Comparison of ENCODE assay signal across 1 cellular context in the genomic region with DNA sequence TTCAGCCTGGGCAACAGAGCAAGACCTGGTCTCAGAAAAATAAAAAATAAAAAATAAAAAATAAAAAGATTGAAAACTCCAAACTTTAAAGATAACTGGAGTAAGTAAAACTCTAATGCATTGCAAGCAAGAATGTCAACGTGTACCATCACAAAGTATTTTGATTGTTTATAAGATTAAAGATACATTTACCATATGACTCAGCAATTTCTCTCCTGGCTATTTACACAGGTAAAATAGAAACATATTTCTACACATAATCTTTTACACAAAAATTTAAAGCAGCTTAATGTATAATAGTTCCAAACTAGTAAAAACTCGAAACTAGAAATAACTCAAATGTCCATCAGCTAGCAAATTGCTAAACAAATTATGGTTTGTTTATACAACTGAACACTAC.
TF ChIP-seq lines count a peak whose summit lies in the region.

No MANE protein-coding gene starts in this region.

TF ChIP-seq in HepG2, 621 proteins besides CTCF, POLR2A, EP300 and RAD21 (continued from another document):
- no peak for TF ChIP-seq ZNF160 (CRISPR knock-in tag; IDR thresholded peaks at IDR 0.05)
- no peak for TF ChIP-seq GATAD1 (CRISPR knock-in tag; IDR thresholded peaks at IDR 0.05)
- TF ChIP-seq NR2C2 (CRISPR knock-in tag; IDR thresholded peaks at IDR 0.05; ENCODE audit: borderline replicate concordance), result no peak
- no peak for TF ChIP-seq ZFAT (CRISPR knock-in tag; conservative IDR thresholded peaks at IDR 0.05)
- TF ChIP-seq MAFF (IDR thresholded peaks at IDR 0.05; ENCODE audit: low read depth, low read length), result peak; percentile 47; the same call in 1 of the 2 replicates
- TF ChIP-seq NFE2L2 (IDR thresholded peaks at IDR 0.05; ENCODE audit: low read length), result peak; percentile 63; the same call in 1 of the 2 replicates
- no peak for TF ChIP-seq PHF8 (CRISPR knock-in tag; IDR thresholded peaks at IDR 0.05)
- TF ChIP-seq HOXA5 (CRISPR knock-in tag; IDR thresholded peaks at IDR 0.05), result no peak
- peak; percentile 36 to 72; a peak in 3 of 4 replicates for TF ChIP-seq MAFK (conservative IDR thresholded peaks at IDR 0.05 in 1 of 2, IDR thresholded peaks at IDR 0.05 in 1 of 2; ENCODE audit: low read length in 2 of 2)
- TF ChIP-seq, protein P1, sequence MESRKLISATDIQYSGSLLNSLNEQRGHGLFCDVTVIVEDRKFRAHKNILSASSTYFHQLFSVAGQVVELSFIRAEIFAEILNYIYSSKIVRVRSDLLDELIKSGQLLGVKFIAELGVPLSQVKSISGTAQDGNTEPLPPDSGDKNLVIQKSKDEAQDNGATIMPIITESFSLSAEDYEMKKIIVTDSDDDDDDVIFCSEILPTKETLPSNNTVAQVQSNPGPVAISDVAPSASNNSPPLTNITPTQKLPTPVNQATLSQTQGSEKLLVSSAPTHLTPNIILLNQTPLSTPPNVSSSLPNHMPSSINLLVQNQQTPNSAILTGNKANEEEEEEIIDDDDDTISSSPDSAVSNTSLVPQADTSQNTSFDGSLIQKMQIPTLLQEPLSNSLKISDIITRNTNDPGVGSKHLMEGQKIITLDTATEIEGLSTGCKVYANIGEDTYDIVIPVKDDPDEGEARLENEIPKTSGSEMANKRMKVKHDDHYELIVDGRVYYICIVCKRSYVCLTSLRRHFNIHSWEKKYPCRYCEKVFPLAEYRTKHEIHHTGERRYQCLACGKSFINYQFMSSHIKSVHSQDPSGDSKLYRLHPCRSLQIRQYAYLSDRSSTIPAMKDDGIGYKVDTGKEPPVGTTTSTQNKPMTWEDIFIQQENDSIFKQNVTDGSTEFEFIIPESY (CRISPR knock-in tag; IDR thresholded peaks at IDR 0.05), result no peak
